9 cellular contexts compared by ENCODE assay signal in genomic region chr14:102063808-102064429, GRCh38. TPM values are rescaled to one million over a fixed set of nuclear protein-coding genes. Genes with fewer than 3 reads are reported as not detected.
DNase-seq lines count a peak whose midpoint lies in the region; ATAC-seq and TF ChIP-seq lines count a peak whose summit lies in the region.
"Had no signal": no experiment of that assay in that cellular context is flagged by ENCODE, and none has a peak within 500 bp of the region (broad histone marks: within the 10 kb centered on the region; RNA-seq: fewer than 3 reads in every experiment).

No MANE protein-coding gene starts in this region.

- TF ChIP-seq CTCF in hepatocyte (IDR thresholded peaks at IDR 0.05; ENCODE audit: poor library complexity) (no peak), GM20000 (IDR thresholded peaks at IDR 0.05; ENCODE audit: extremely low read depth, missing control alignments) (no peak)

- H2AFZ ChIP-seq in GM23248 (peak overlapping the region; percentile 29; the same call in 1 of the 2 replicates), hepatocyte (no peak overlapping the region)

- WGBS in GM23248 (ENCODE audit: low coverage in 1 of 2, low lambda C conversion rate in 2 of 2, missing lambda C conversion rate in 2 of 2), 2 experiments: 51 to 54% methylated on average over 14 of the region's 14 CpGs
- WGBS in hepatocyte (ENCODE audit: low lambda C conversion rate, missing lambda C conversion rate): 61% methylated on average over 14 of the region's 14 CpGs

- H3K79me2 ChIP-seq in GM23248 (ENCODE audit: insufficient read depth) (no peaks in the 10 kb centered on the region), hepatocyte (no peaks in the 10 kb centered on the region)

- in situ Hi-C loops in GM23248 (cut with MboI): no loop called here

- ATAC-seq in sciatic nerve: peak; percentile 23
- no peak for ATAC-seq in HG03108 (IDR thresholded peaks at IDR 0.05; ENCODE audit: unreplicated experiment)
- no peak for ATAC-seq in GM21619 (IDR thresholded peaks at IDR 0.05; ENCODE audit: unreplicated experiment)

- H3K9ac ChIP-seq in GM23248: no peak overlapping the region
- no peak overlapping the region for H3K9ac ChIP-seq in SK-N-MC (ENCODE audit: insufficient read length)

- H3K9me3 ChIP-seq in GM23248 (ENCODE audit: low read depth) (no peaks in the 10 kb centered on the region), SK-N-MC (ENCODE audit: low read depth, low read length) (no peaks in the 10 kb centered on the region), hepatocyte (ENCODE audit: low read depth) (no peaks in the 10 kb centered on the region)
- H3K9me3 ChIP-seq: sigmoid colon had no signal

- H3K27me3 ChIP-seq in GM23248 (replicated peaks; ENCODE audit: insufficient read depth) (no peaks in the 10 kb centered on the region), hepatocyte (no peaks in the 10 kb centered on the region)
- H3K27me3 ChIP-seq: sigmoid colon had no signal

- intact Hi-C loops in sciatic nerve (cut with DNase I): no loop called here

- no peaks in the 10 kb centered on the region for H3F3A ChIP-seq in GM23248 (ENCODE audit: insufficient read depth)

- H4K20me1 ChIP-seq in GM23248 (ENCODE audit: insufficient read depth): no peaks in the 10 kb centered on the region
- no peaks in the 10 kb centered on the region for H4K20me1 ChIP-seq in hepatocyte (ENCODE audit: insufficient read depth, poor library complexity, severe bottlenecking)

- no peak overlapping the region for H3K27ac ChIP-seq in GM23248
- H3K27ac ChIP-seq in SK-N-MC: peak overlapping the region; percentile 25; the same call in 1 of the 2 replicates
- no peak overlapping the region for H3K27ac ChIP-seq in hepatocyte

- no peaks in the 10 kb centered on the region for H3K9me2 ChIP-seq in GM23248 (ENCODE audit: insufficient read depth)
- H3K9me2 ChIP-seq in hepatocyte (replicated peaks; ENCODE audit: insufficient read depth): no peaks in the 10 kb centered on the region

- H3K36me3 ChIP-seq in GM23248 (ENCODE audit: low read depth) (no peaks in the 10 kb centered on the region), SK-N-MC (ENCODE audit: insufficient read depth, low read length) (no peaks in the 10 kb centered on the region), hepatocyte (replicated peaks; ENCODE audit: insufficient read depth, low read depth) (no peaks in the 10 kb centered on the region)
- H3K36me3 ChIP-seq: sigmoid colon had no signal

- H3K4me3 ChIP-seq in GM23248 (no peak overlapping the region), SK-N-MC (no peak overlapping the region), hepatocyte (no peak overlapping the region)
- H3K4me3 ChIP-seq: sigmoid colon had no signal

- no peaks in the 10 kb centered on the region for H3K4me1 ChIP-seq in GM23248 (ENCODE audit: insufficient read depth)
- H3K4me1 ChIP-seq in hepatocyte (ENCODE audit: insufficient read depth): no peaks in the 10 kb centered on the region

- DNase-seq in GM23248 (no peak), SK-N-MC (ENCODE audit: low read depth, low spot score) (no peak), hepatocyte (ENCODE audit: low spot score) (no peak), sciatic nerve (ENCODE audit: low spot score) (no peak), NCI-H345 treated with DMSO at 0.1 percent for 48 hours (lab: John Stamatoyannopoulos, UW; ENCODE audit: unreplicated experiment) (no peak), GM20000 (ENCODE audit: low spot score) (no peak)

- no peak overlapping the region for H3K4me2 ChIP-seq in GM23248 (ENCODE audit: unreplicated experiment)
- H3K4me2 ChIP-seq in hepatocyte: peak overlapping the region; percentile 51

RNA-seq across cellular contexts. Expression of gene HSP90AA1, which starts 22.9 kb away (rescaled TPM):
- total RNA-seq in GM23248 (2014; rRNA removed; shearing (Covaris generic)): 371 and 428 TPM in 2 replicates
- polyA plus RNA-seq in GM23248 (2016; fragmentation: Nextera tagmentation; extraction: Ambion mirVana): 638 and 655 TPM in 2 replicates
- total RNA-seq in hepatocyte: 589 and 765 TPM in 2 replicates
- 436 and 503 TPM in 2 replicates for polyA plus RNA-seq in hepatocyte
- 325 TPM for total RNA-seq in sciatic nerve
